In genomic region chr19:41363753-41364545, GRCh38 we compare ENCODE assay signal across 1 cellular context.
TF ChIP-seq lines count a peak whose summit lies in the region.

TSS of gene B9D2 (minus strand) at chr19:41364149. CDS start at chr19:41363519, 630 bp downstream.

TF ChIP-seq in K562, 482 proteins besides CTCF, POLR2A, EP300 and RAD21 (continued from another document):
- TF ChIP-seq ZBTB49 (CRISPR knock-in tag; IDR thresholded peaks at IDR 0.05; ENCODE audit: borderline replicate concordance) (no peak), ATF3 (IDR thresholded peaks at IDR 0.05) (0 out of 2 replicates have a peak, but pooled peaks have one; percentile 12), ATF3 (CRISPR knock-in tag; conservative IDR thresholded peaks at IDR 0.05) (0 out of 2 replicates have a peak, but pooled peaks have one; percentile 72), CHD2 (IDR thresholded peaks at IDR 0.05; ENCODE audit: low read depth, low read length) (peak; percentile 52; the same call in 1 of the 2 replicates), RBFOX2 (IDR thresholded peaks at IDR 0.05; ENCODE audit: low read depth, low read length) (peak; percentile 87), ZFX (CRISPR knock-in tag; IDR thresholded peaks at IDR 0.05) (peak; percentile 85), CBFA2T3 (IDR thresholded peaks at IDR 0.05) (no peak)
